Comparison of ENCODE assay signal across 12 cellular contexts in the genomic region with DNA sequence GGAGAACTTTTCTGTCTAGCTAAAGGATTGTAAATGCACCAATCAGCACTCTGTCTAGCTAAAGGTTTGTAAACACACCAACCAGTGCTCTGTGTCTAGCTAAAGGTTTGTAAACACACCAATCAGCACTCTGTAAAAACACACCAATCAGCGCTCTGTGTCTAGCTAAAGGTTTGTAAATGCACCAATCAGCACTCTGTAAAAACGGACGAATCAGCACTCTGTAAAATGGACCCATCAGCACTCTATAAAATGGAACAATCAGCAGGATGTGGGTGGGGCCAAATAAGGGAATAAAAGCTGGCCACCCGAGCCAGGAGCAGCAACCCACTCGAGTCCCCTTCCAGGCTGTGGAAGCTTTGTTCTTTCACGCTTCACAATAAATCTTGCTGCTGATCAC. TPM values are rescaled to one million over a fixed set of nuclear protein-coding genes. Genes with fewer than 3 reads are reported as not detected.
"Had no signal": no experiment of that assay in that cellular context is flagged by ENCODE, and none has a peak within 500 bp of the region (broad histone marks: within the 10 kb centered on the region; RNA-seq: fewer than 3 reads in every experiment).

No MANE protein-coding gene starts in this region.

RNA-seq across cellular contexts. Expression of a gene that starts 8.2 kb away (rescaled TPM):
- total RNA-seq: subcutaneous adipose tissue, thoracic aorta had no signal

RNA-seq across cellular contexts. Expression of a gene that starts 8.3 kb away (rescaled TPM):
- total RNA-seq: subcutaneous adipose tissue, suprapubic skin, temporal lobe, thoracic aorta, thyroid gland, tibial nerve, transverse colon, upper lobe of right lung, ureter, urinary bladder, vagina had no signal
- polyA plus RNA-seq: stomach, urinary bladder had no signal
